In genomic region chr9:27539479-27540441, GRCh38 we compare ENCODE assay signal across 8 cellular contexts. TPM values are rescaled to one million over a fixed set of nuclear protein-coding genes. Genes with fewer than 3 reads are reported as not detected.
DNase-seq lines count a peak whose midpoint lies in the region; ATAC-seq, FAIRE-seq and TF ChIP-seq lines count a peak whose summit lies in the region.

No MANE protein-coding gene starts in this region.

- no peak overlapping the region for H3K4me3 Mint-ChIP-seq in CD14-positive monocyte

- H3K4me1 ChIP-seq in breast epithelium, result peaks cover 3 to 35% of the 10 kb centered on the region in 2 donors

- no peak for TF ChIP-seq POLR2A in breast epithelium (IDR thresholded peaks at IDR 0.05)

- peak overlapping the region; percentile 59 to 93 (median 88) for H3K27ac Mint-ChIP-seq in CD14-positive monocyte

- intact Hi-C loops in CD14-positive monocyte (cut with micrococcal nuclease), result loop anchor here in 1 of 2 donors (2.0 kb wide), 1 partner anchor 209 kb away; no protein-coding TSS in a partner anchor
- intact Hi-C loops in breast epithelium (cut with DNase I; ENCODE audit: low total_unique reads), result loop anchor here (5.0 to 10.0 kb wide), 3 partner anchors 95 to 582 kb away; partner anchors contain the start of gene IFT74

- peaks cover 30% of the 10 kb centered on the region for H3K4me1 Mint-ChIP-seq in CD14-positive monocyte

- DNase-seq in CD14-positive monocyte (ENCODE audit: low spot score) (no peak), breast epithelium (ENCODE audit: low spot score in 2 of 2) (peak in 1 of 2 donors; percentile 39), mucosa of gallbladder (ENCODE audit: low spot score) (peak; percentile 19), T-helper 9 cell (no peak), RCC 7860 (ENCODE audit: low spot score) (no peak)
- DNase-seq in stimulated activated naive CD4-positive, alpha-beta T cell (lab: John Stamatoyannopoulos, UW), result no peak

- no peak for FAIRE-seq in RCC 7860 (lab: Jason Lieb, UNC)

- TF ChIP-seq CTCF in CD14-positive monocyte (IDR thresholded peaks at IDR 0.05) (no peak), breast epithelium (IDR thresholded peaks at IDR 0.05) (no peak)

- peak overlapping the region; percentile 91 to 94 for H3K27ac ChIP-seq in breast epithelium

- no peaks in the 10 kb centered on the region for H3K9me3 ChIP-seq in breast epithelium

- no peaks in the 10 kb centered on the region for H3K27me3 ChIP-seq in breast epithelium

- H3K4me3 ChIP-seq in breast epithelium, result peak overlapping the region in 1 of 3 donors; percentile 12

- H3K27me3 Mint-ChIP-seq in CD14-positive monocyte (ENCODE audit: low read depth in 3 of 3), result no peaks in the 10 kb centered on the region

- H3K36me3 Mint-ChIP-seq in CD14-positive monocyte, result peaks cover 68 to 84% of the 10 kb centered on the region in 2 donors

- no peaks in the 10 kb centered on the region for H3K36me3 ChIP-seq in breast epithelium

- no peaks in the 10 kb centered on the region for H3K9me3 Mint-ChIP-seq in CD14-positive monocyte

- peak; percentile 41 for ATAC-seq in HG02870 (IDR thresholded peaks at IDR 0.05; ENCODE audit: unreplicated experiment)
- ATAC-seq in GM21576 (IDR thresholded peaks at IDR 0.05; ENCODE audit: unreplicated experiment), result no peak

RNA-seq across cellular contexts. Expression of gene MOB3B, which starts 10.1 kb away (rescaled TPM):
- 1 to 10 TPM; 1.2 to 1.4 TPM for polyA plus RNA-seq in CD14-positive monocyte
- total RNA-seq in breast epithelium, result 10 to 100 TPM; 12.8 to 19.3 (median 13.1) TPM
- 19.3 TPM for total RNA-seq in mucosa of gallbladder

RNA-seq across cellular contexts. Expression of gene IFNK, which starts 15.7 kb away (rescaled TPM):
- not detected for polyA plus RNA-seq in CD14-positive monocyte
- total RNA-seq in breast epithelium, result not detected
- total RNA-seq in mucosa of gallbladder, result not detected

RNA-seq across cellular contexts. Expression of gene C9orf72, which starts 33.5 kb away (rescaled TPM):
- polyA plus RNA-seq in CD14-positive monocyte, result 100 to 1,000 TPM; 105 to 128 TPM
- total RNA-seq in breast epithelium (10 to 100 TPM; 20.8 to 43.9 (median 27.2) TPM), mucosa of gallbladder (12.0 TPM)
